In genomic region chrX:150610038-150610437, GRCh38 we compare ENCODE assay signal across 14 cellular contexts.
"Had no signal": no experiment of that assay in that cellular context is flagged by ENCODE, and none has a peak within 500 bp of the region (broad histone marks: within the 10 kb centered on the region; RNA-seq: fewer than 3 reads in every experiment).

No MANE protein-coding gene starts in this region.

- H3K27me3 ChIP-seq: foreskin keratinocyte had no signal

- DNase-seq: foreskin keratinocyte; immature natural killer cell; left ventricle myocardium inferior; naive thymus-derived CD4-positive, alpha-beta T cell; nephron progenitor cell; psoas muscle; retina; stimulated activated CD4-positive, alpha-beta T cell treated with anti-CD3 and anti-CD28 coated beads, Interleukin-2, amount 100 ng/mL, for 24 hours; stimulated activated CD4-positive, alpha-beta T cell treated with anti-CD3 and anti-CD28 coated beads, Interleukin-4, amount 100 ng/mL, for 4 hours; stimulated activated naive CD4-positive, alpha-beta T cell treated with Interleukin-2 at 50 U/mL for 16 hours had no signal

- H3K4me3 ChIP-seq: left ventricle myocardium inferior, lung, psoas muscle had no signal

- H3K27me3 Mint-ChIP-seq: naive thymus-derived CD4-positive, alpha-beta T cell had no signal

- H3K4me3 Mint-ChIP-seq: immature natural killer cell; naive thymus-derived CD4-positive, alpha-beta T cell; nephron progenitor cell had no signal

- H3K9me3 Mint-ChIP-seq: immature natural killer cell; naive thymus-derived CD4-positive, alpha-beta T cell had no signal

- FAIRE-seq: keratinocyte, urothelium cell line had no signal

- H3K27ac ChIP-seq: foreskin keratinocyte, left ventricle myocardium inferior, psoas muscle had no signal

- H3K9me3 ChIP-seq: left ventricle myocardium inferior, psoas muscle had no signal

- H3K4me1 Mint-ChIP-seq: immature natural killer cell had no signal

- H3K27ac Mint-ChIP-seq: immature natural killer cell, nephron progenitor cell had no signal

- H3K4me1 ChIP-seq: foreskin keratinocyte, left ventricle myocardium inferior, psoas muscle had no signal

- ATAC-seq: foreskin keratinocyte; naive thymus-derived CD4-positive, alpha-beta T cell; psoas muscle; sciatic nerve had no signal
